7 cellular contexts compared by ENCODE assay signal in the genomic region with DNA sequence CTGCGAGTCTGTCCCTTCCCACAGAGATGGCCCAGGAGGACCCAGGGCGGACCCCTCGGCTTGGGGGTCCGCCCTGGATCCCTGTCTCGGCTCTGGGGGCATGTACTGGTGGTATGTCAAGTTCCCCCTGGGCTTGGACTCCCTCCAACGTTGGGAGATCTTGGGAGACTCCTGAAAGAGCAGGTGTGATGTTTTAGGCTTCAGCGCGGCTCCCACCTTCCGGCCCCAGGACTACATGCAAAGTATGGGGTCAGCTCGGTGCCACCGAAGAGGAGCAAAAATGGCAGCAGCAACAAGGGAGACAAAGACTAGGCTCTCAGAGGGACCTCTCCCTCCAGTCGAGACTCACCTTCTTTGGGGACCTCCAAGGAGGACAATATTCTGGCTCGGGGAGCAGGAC. TPM values are rescaled to one million over a fixed set of nuclear protein-coding genes. Genes with fewer than 3 reads are reported as not detected.
A peak's percentile ranks its signal among the peaks of the same experiment; 100 is the strongest.
DNase-seq lines count a peak whose midpoint lies in the region; ATAC-seq, FAIRE-seq and TF ChIP-seq lines count a peak whose summit lies in the region.
"Had no signal": no experiment of that assay in that cellular context is flagged by ENCODE, and none has a peak within 500 bp of the region (broad histone marks: within the 10 kb centered on the region; RNA-seq: fewer than 3 reads in every experiment).

No MANE protein-coding gene starts in this region.

- peaks cover 42% of the 10 kb centered on the region for H3F3A ChIP-seq in neural progenitor cell (ENCODE audit: low read depth)

- H3K4me1 ChIP-seq in adrenal gland (replicated peaks in 1 of 2) (peaks cover 41 to 59% of the 10 kb centered on the region in 2 donors), neural progenitor cell (peaks cover 18% of the 10 kb centered on the region)

- no peak for ATAC-seq in HG03521 (IDR thresholded peaks at IDR 0.05; ENCODE audit: unreplicated experiment)

- no peaks in the 10 kb centered on the region for H4K20me1 ChIP-seq in neural progenitor cell (ENCODE audit: low read depth)

- peak overlapping the region; percentile 60 for H3K27ac Mint-ChIP-seq in neural progenitor cell

- H2AFZ ChIP-seq in neural progenitor cell (replicated peaks), result no peak overlapping the region

- peak overlapping the region; percentile 79 for H3K4me3 Mint-ChIP-seq in neural progenitor cell

- TF ChIP-seq CTCF in adrenal gland (IDR thresholded peaks at IDR 0.05) (no peak), neural progenitor cell (IDR thresholded peaks at IDR 0.05) (no peak)

- H3K4me3 ChIP-seq in adrenal gland, result no peak overlapping the region
- H3K4me3 ChIP-seq in neural progenitor cell, result peak overlapping the region; percentile 52

- intact Hi-C loops in adrenal gland (cut with DNase I), result no loop called here

- H3K9me3 Mint-ChIP-seq in neural progenitor cell, result no peaks in the 10 kb centered on the region

- 73 to 82% (median 77%) methylated on average over 8 to 13 of the region's 13 CpGs for WGBS in adrenal gland, 4 donors

- H3K4me2 ChIP-seq in neural progenitor cell, result peak overlapping the region; percentile 81

- H3K36me3 Mint-ChIP-seq in neural progenitor cell, result peaks cover 2% of the 10 kb centered on the region

- peak; percentile 53 for FAIRE-seq in GM12892 (lab: Jason Lieb, UNC)

- no peaks in the 10 kb centered on the region for H3K79me2 ChIP-seq in neural progenitor cell (ENCODE audit: low read depth)

- H3K36me3 ChIP-seq in adrenal gland (replicated peaks in 1 of 2), result no peaks in the 10 kb centered on the region
- H3K36me3 ChIP-seq in neural progenitor cell, result no peaks in the 10 kb centered on the region

- peaks cover 8% of the 10 kb centered on the region for H3K27me3 Mint-ChIP-seq in neural progenitor cell (ENCODE audit: insufficient read depth, low read depth)

- TF ChIP-seq POLR2A in GM12892 (IDR thresholded peaks at IDR 0.05; ENCODE audit: low read depth, low read length) (no peak), adrenal gland (IDR thresholded peaks at IDR 0.05) (no peak)

- no peak for DNase-seq in GM12892 (ENCODE audit: insufficient read length)
- DNase-seq in adrenal gland, result peak in 3 of 7 donors; percentile 59 to 75 (median 67)
- DNase-seq in neural progenitor cell (ENCODE audit: low spot score), result no peak
- no peak for DNase-seq in dermis blood vessel endothelial cell
- DNase-seq in NK-92 (lab: John Stamatoyannopoulos, UW; ENCODE audit: unreplicated experiment), result no peak
- DNase-seq: erythroblast had no signal

- H3K4me1 Mint-ChIP-seq in neural progenitor cell, result peaks cover 50% of the 10 kb centered on the region

- no peaks in the 10 kb centered on the region for H3K27me3 ChIP-seq in adrenal gland
- H3K27me3 ChIP-seq in neural progenitor cell, result no peaks in the 10 kb centered on the region

- H3K27ac ChIP-seq in adrenal gland (peak overlapping the region in 3 of 5 donors; percentile 40 to 76 (median 45)), neural progenitor cell (no peak overlapping the region)

- H3K9me3 ChIP-seq in adrenal gland (replicated peaks in 1 of 3), result no peaks in the 10 kb centered on the region
- no peaks in the 10 kb centered on the region for H3K9me3 ChIP-seq in neural progenitor cell (ENCODE audit: low read depth)

- H3K9ac ChIP-seq in neural progenitor cell, result no peak overlapping the region

RNA-seq across cellular contexts. Expression of a gene that starts 4.2 kb away (rescaled TPM):
- 0.55 TPM for polyA plus RNA-seq in GM12892 (2012; ENCODE audit: missing spikeins)
- total RNA-seq in adrenal gland (10 to 100 TPM in 7 of 8 donors, 1 to 10 TPM in 1; 9.4 to 45.9 (median 26.4) TPM), neural progenitor cell (ENCODE audit: low replicate concordance) (1.2 and 1.4 TPM in 2 replicates), dermis blood vessel endothelial cell (0.09 and 0.51 TPM in 2 replicates)
- 10 to 100 TPM in 2 of 3 donors, 1 to 10 TPM in 1; 8.9 to 57.9 (median 31.9) TPM for polyA plus RNA-seq in adrenal gland

RNA-seq across cellular contexts. Expression of a gene that starts 19.5 kb away (rescaled TPM):
- polyA plus RNA-seq in GM12892 (2012; ENCODE audit: missing spikeins), result 0.32 TPM
- total RNA-seq in adrenal gland (not detected), neural progenitor cell (ENCODE audit: low replicate concordance) (0.09 and 1.7 TPM in 2 replicates), dermis blood vessel endothelial cell (not detected in 2 replicates)
- under 1 TPM in 2 of 3 donors, not detected in 1; 0.03 to 0.24 TPM for polyA plus RNA-seq in adrenal gland

RNA-seq across cellular contexts. Expression of a gene that starts 25.1 kb away (rescaled TPM):
- polyA plus RNA-seq in GM12892 (2012; ENCODE audit: missing spikeins), result not detected
- total RNA-seq in adrenal gland (10 to 100 TPM; 13.3 to 23.1 (median 16.7) TPM), neural progenitor cell (ENCODE audit: low replicate concordance) (0.86 and 3.2 TPM in 2 replicates), dermis blood vessel endothelial cell (130 and 154 TPM in 2 replicates)
- 10 to 100 TPM in 2 of 3 donors, 1 to 10 TPM in 1; 5.1 to 38.9 (median 34.6) TPM for polyA plus RNA-seq in adrenal gland

RNA-seq across cellular contexts. Expression of a gene that starts 31.4 kb away (rescaled TPM):
- polyA plus RNA-seq in GM12892 (2012; ENCODE audit: missing spikeins), result not detected
- 1 to 10 TPM in 3 of 8 donors, under 1 TPM in 2, not detected in 3; 0.70 to 2.9 (median 1.8) TPM for total RNA-seq in adrenal gland
- 1 to 10 TPM in 2 of 3 donors, under 1 TPM in 1; 0.59 to 1.2 (median 1.2) TPM for polyA plus RNA-seq in adrenal gland
- 0.19 and 0.40 TPM in 2 replicates for total RNA-seq in neural progenitor cell (ENCODE audit: low replicate concordance)
- total RNA-seq in dermis blood vessel endothelial cell, result 0.17 and 0.28 TPM in 2 replicates

RNA-seq across cellular contexts. Expression of a gene that starts 37.2 kb away (rescaled TPM):
- not detected for polyA plus RNA-seq in GM12892 (2012; ENCODE audit: missing spikeins)
- total RNA-seq in adrenal gland (1 to 10 TPM; 1.4 to 4.5 (median 2.4) TPM), neural progenitor cell (ENCODE audit: low replicate concordance) (2.9 and 5.1 TPM in 2 replicates), dermis blood vessel endothelial cell (8.1 and 10.9 TPM in 2 replicates)
- polyA plus RNA-seq in adrenal gland, result 1 to 10 TPM; 1.2 to 1.9 (median 1.7) TPM
